ENCODE assay signal across 11 cellular contexts in the genomic region with DNA sequence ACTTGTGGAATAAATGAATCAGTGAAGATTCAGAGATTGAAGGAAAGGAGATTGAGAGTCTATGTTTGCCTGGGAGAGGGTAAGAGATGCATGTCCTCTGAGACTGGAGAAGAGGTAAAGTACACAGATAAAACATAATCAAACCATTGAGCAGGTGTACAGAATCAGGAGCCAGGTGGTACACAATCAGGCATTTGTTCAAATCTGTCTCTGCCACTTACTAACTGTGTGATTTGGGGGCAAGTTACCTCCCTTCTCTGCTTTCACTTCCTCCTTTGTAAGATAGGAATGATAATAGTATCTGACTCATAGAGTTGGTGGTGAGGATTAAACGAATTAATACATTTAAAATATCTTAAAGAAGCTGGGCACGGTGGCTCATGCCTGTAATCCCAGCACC.
DNase-seq lines count a peak whose midpoint lies in the region; ATAC-seq lines count a peak whose summit lies in the region.
"Had no signal": no experiment of that assay in that cellular context is flagged by ENCODE, and none has a peak within 500 bp of the region (broad histone marks: within the 10 kb centered on the region; RNA-seq: fewer than 3 reads in every experiment).

No MANE protein-coding gene starts in this region.

- ATAC-seq in GM19467 (IDR thresholded peaks at IDR 0.05; ENCODE audit: unreplicated experiment) (peak; percentile 60), HG03442 (IDR thresholded peaks at IDR 0.05; ENCODE audit: unreplicated experiment) (peak; percentile 74), HG02840 (IDR thresholded peaks at IDR 0.05; ENCODE audit: low FRiP score, unreplicated experiment) (no peak), GM21528 (IDR thresholded peaks at IDR 0.05; ENCODE audit: low FRiP score, unreplicated experiment) (no peak)
- ATAC-seq in stimulated activated naive CD8-positive, alpha-beta T cell treated with anti-CD3 and anti-CD28 coated beads, Interleukin-15, Interleukin-2, amounts not matched to agents 100 U/mL and 50 U/mL, for 24 hours = no peak
- ATAC-seq: pancreas had no signal

- peak; percentile 67 for DNase-seq in ELR (ENCODE audit: low read depth)
- DNase-seq in RPMI7951 (ENCODE audit: low read depth) = peak; percentile 51
- DNase-seq in COLO829 (ENCODE audit: low spot score) = no peak
- no peak for DNase-seq in stimulated activated naive CD8-positive, alpha-beta T cell treated with anti-CD3 and anti-CD28 coated beads, Interleukin-15, Interleukin-2, amounts not matched to agents 100 U/mL and 50 U/mL, for 24 hours
- DNase-seq: NCI-H2029; pancreas; stimulated activated CD4-positive, alpha-beta T cell treated with anti-CD3 and anti-CD28 coated beads, Interleukin-4, amount 100 ng/mL, for 24 hours had no signal

Comparison
In these comparisons a context has a peak if more than half of its experiments do, and no peak if none do; other contexts are left out.
1. DNase-seq: peak in ELR (single experiment) and RPMI7951 (single experiment); none in COLO829 (single experiment) and stimulated activated naive CD8-positive, alpha-beta T cell treated with anti-CD3 and anti-CD28 coated beads, Interleukin-15, Interleukin-2, amounts not matched to agents 100 U/mL and 50 U/mL, for 24 hours (single experiment).
2. ATAC-seq: peak in GM19467 (single experiment) and HG03442 (single experiment); none in HG02840 (single experiment), GM21528 (single experiment) and stimulated activated naive CD8-positive, alpha-beta T cell treated with anti-CD3 and anti-CD28 coated beads, Interleukin-15, Interleukin-2, amounts not matched to agents 100 U/mL and 50 U/mL, for 24 hours (single experiment).